9 cellular contexts compared by ENCODE assay signal in genomic region chr2:196200557-196200956, GRCh38. TPM values are rescaled to one million over a fixed set of nuclear protein-coding genes. Genes with fewer than 3 reads are reported as not detected.
DNase-seq lines count a peak whose midpoint lies in the region; ATAC-seq and TF ChIP-seq lines count a peak whose summit lies in the region.
"Had no signal": no experiment of that assay in that cellular context is flagged by ENCODE, and none has a peak within 500 bp of the region (broad histone marks: within the 10 kb centered on the region; RNA-seq: fewer than 3 reads in every experiment).

No MANE protein-coding gene starts in this region.

- H3K9ac ChIP-seq in endodermal cell (ENCODE audit: extremely low read depth, low read length, poor library complexity, severe bottlenecking), result no peak overlapping the region

- peak overlapping the region; percentile 72 to 98 (median 95) for H3K27ac Mint-ChIP-seq in CD4-positive, alpha-beta memory T cell
- H3K27ac Mint-ChIP-seq in T-helper 17 cell, result peak overlapping the region; percentile 93
- H3K27ac Mint-ChIP-seq in endodermal cell, result no peak overlapping the region

- H3K4me1 ChIP-seq in CD4-positive, alpha-beta memory T cell (ENCODE audit: insufficient read depth, low read length), result peaks cover 63% of the 10 kb centered on the region
- H3K4me1 ChIP-seq in endodermal cell (ENCODE audit: control insufficient read depth, insufficient read depth, low read length), result no peaks in the 10 kb centered on the region

- POLR2A ChIA-PET in CD4-positive, alpha-beta memory T cell (lab: Charles Lee; ENCODE audit: partially characterized antibody), result interaction anchor here (0.5 to 8.8 kb wide), 20 partner anchors 10 to 132 kb away, joined by 3 to 94 read pairs (median 7); partner anchors contain the start of genes DNAH7 and STK17B

- 89 to 100% methylated on average over 1 to 2 of the region's 2 CpGs for WGBS in endodermal cell (ENCODE audit: insufficient coverage in 1 of 2, insufficient read length in 1 of 2), 2 experiments

- H3K36me3 Mint-ChIP-seq in CD4-positive, alpha-beta memory T cell, result no peaks in the 10 kb centered on the region
- H3K36me3 Mint-ChIP-seq in T-helper 17 cell (ENCODE audit: low read depth) (no peaks in the 10 kb centered on the region), endodermal cell (ENCODE audit: low read depth) (no peaks in the 10 kb centered on the region)

- no peaks in the 10 kb centered on the region for H3K27me3 ChIP-seq in CD4-positive, alpha-beta memory T cell (ENCODE audit: insufficient read depth, low read length)
- no peaks in the 10 kb centered on the region for H3K27me3 ChIP-seq in endodermal cell (ENCODE audit: control insufficient read depth, insufficient read depth, low read length, poor library complexity, severe bottlenecking)

- no peak for TF ChIP-seq CTCF in endodermal cell (conservative IDR thresholded peaks at IDR 0.05)

- peaks cover 37 to 58% (median 44%) of the 10 kb centered on the region in 4 donors for H3K4me1 Mint-ChIP-seq in CD4-positive, alpha-beta memory T cell
- H3K4me1 Mint-ChIP-seq in T-helper 17 cell (peaks cover 30% of the 10 kb centered on the region), endodermal cell (no peaks in the 10 kb centered on the region)

- H3K9me3 ChIP-seq in CD4-positive, alpha-beta memory T cell (ENCODE audit: control insufficient read depth in 1 of 2, low read length in 2 of 2), result no peaks in the 10 kb centered on the region
- H3K9me3 ChIP-seq in T-helper 17 cell (ENCODE audit: control insufficient read depth, low read length, poor library complexity, severe bottlenecking) (no peaks in the 10 kb centered on the region), endodermal cell (ENCODE audit: control insufficient read depth, low read length) (no peaks in the 10 kb centered on the region)

- peak overlapping the region; percentile 43 to 57 for H3K4me3 ChIP-seq in CD4-positive, alpha-beta memory T cell (ENCODE audit: low read length in 2 of 2)
- H3K4me3 ChIP-seq in endodermal cell (ENCODE audit: low read length), result no peak overlapping the region

- DNase-seq in CD4-positive, alpha-beta memory T cell, result peak; percentile 45 to 55 (median 50)
- DNase-seq in T-helper 17 cell (no peak), endodermal cell (no peak), COLO829 (ENCODE audit: low spot score) (no peak), NCI-H1694 treated with DMSO at 0.1 percent for 48 hours (lab: John Stamatoyannopoulos, UW) (no peak)
- DNase-seq in activated CD8-positive, alpha-beta memory T cell treated with anti-CD3 and anti-CD28 coated beads for 24 hours, result no peak
- DNase-seq: KG1 had no signal

- no peaks in the 10 kb centered on the region for H3K27me3 Mint-ChIP-seq in CD4-positive, alpha-beta memory T cell
- H3K27me3 Mint-ChIP-seq in T-helper 17 cell, result no peaks in the 10 kb centered on the region
- no peaks in the 10 kb centered on the region for H3K27me3 Mint-ChIP-seq in endodermal cell (ENCODE audit: insufficient read depth)

- H3K9me3 Mint-ChIP-seq in CD4-positive, alpha-beta memory T cell, result peaks cover 0 to 5% (median 0%) of the 10 kb centered on the region in 8 donors
- no peaks in the 10 kb centered on the region for H3K9me3 Mint-ChIP-seq in endodermal cell

- H3K36me3 ChIP-seq in CD4-positive, alpha-beta memory T cell (ENCODE audit: insufficient read depth, low read length), result no peaks in the 10 kb centered on the region
- H3K36me3 ChIP-seq in endodermal cell (ENCODE audit: control insufficient read depth, insufficient read depth, low read length), result no peaks in the 10 kb centered on the region

- peak overlapping the region; percentile 70 for H3K27ac ChIP-seq in CD4-positive, alpha-beta memory T cell (ENCODE audit: low read depth, low read length)
- no peak overlapping the region for H3K27ac ChIP-seq in endodermal cell (ENCODE audit: low read depth, low read length)

- ATAC-seq in GM19035 (IDR thresholded peaks at IDR 0.05; ENCODE audit: unreplicated experiment) (peak; percentile 98), HG02938 (IDR thresholded peaks at IDR 0.05; ENCODE audit: unreplicated experiment) (peak; percentile 98), T-helper 17 cell (peak; percentile 80)

- peak overlapping the region; percentile 74 to 92 (median 80) for H3K4me3 Mint-ChIP-seq in CD4-positive, alpha-beta memory T cell
- H3K4me3 Mint-ChIP-seq in T-helper 17 cell (peak overlapping the region; percentile 88), endodermal cell (no peak overlapping the region)

- CTCF ChIA-PET in CD4-positive, alpha-beta memory T cell (lab: Charles Lee; ENCODE audit: partially characterized antibody), result interaction anchor here (0.6 to 4.7 kb wide), 9 partner anchors 10 to 132 kb away, joined by 3 to 26 read pairs (median 6); partner anchors contain the start of genes DNAH7 and STK17B

- intact Hi-C loops in CD4-positive, alpha-beta memory T cell (cut with micrococcal nuclease), result loop anchor here (1.0 kb wide), 2 partner anchors 11 to 24 kb away; no protein-coding TSS in a partner anchor

RNA-seq across cellular contexts. Expression of gene STK17B, which starts 29.2 kb away (rescaled TPM):
- 100 to 1,000 TPM; 234 to 243 TPM for total RNA-seq in CD4-positive, alpha-beta memory T cell
- 10 to 100 TPM; 79.7 to 93.1 TPM for polyA plus RNA-seq in CD4-positive, alpha-beta memory T cell
- total RNA-seq in T-helper 17 cell (100 to 1,000 TPM; 417 to 460 TPM), endodermal cell (10 to 100 TPM in 1 of 2 donors, 1 to 10 TPM in 1; 6.2 to 10.8 TPM)
- polyA plus RNA-seq in endodermal cell (2013, experiment 1 of 2), result 7.8 TPM
- polyA plus RNA-seq in endodermal cell (2013, experiment 2 of 2), result 9.2 TPM

Comparison
In these comparisons a context has a peak if more than half of its experiments do, and no peak if none do; other contexts are left out.
1. DNase-seq: peak in CD4-positive, alpha-beta memory T cell (5 of 5); none in T-helper 17 cell (0 of 3), endodermal cell (single experiment), COLO829 (single experiment), NCI-H1694 treated with DMSO at 0.1 percent for 48 hours (single experiment) and activated CD8-positive, alpha-beta memory T cell treated with anti-CD3 and anti-CD28 coated beads for 24 hours (single experiment).
2. RNA of gene STK17B, which starts 29.2 kb away (total RNA-seq): 417 to 460 TPM in T-helper 17 cell and 234 to 243 TPM in CD4-positive, alpha-beta memory T cell; 6.2 to 10.8 TPM in endodermal cell; every median in the first group is over 10 times any median in the second.
3. Peak in every context shown above with its lines, with median percentiles within 50 percentile points of each other: ATAC-seq.